In the genomic region with DNA sequence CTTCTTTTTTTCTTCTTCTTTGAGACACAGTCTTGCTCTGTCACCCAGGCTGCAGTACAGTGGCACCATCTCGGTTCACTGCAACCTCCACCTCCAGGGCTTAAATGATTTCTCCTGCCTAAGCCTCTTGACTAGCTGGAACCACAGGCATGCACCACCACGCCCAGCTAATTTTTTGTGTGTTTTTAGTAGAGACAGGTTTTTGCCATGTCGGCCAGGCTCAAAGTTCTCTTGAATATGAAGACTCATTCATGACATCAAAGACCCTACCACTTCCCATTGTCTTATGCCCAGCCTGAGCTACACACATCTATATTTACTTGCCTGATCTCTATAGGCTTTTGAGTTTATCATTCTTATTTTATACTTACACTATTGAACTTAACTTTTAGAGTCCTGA, we compare ENCODE assay signal across 29 cellular contexts. TPM values are rescaled to one million over a fixed set of nuclear protein-coding genes. Genes with fewer than 3 reads are reported as not detected.
DNase-seq lines count a peak whose midpoint lies in the region; ATAC-seq, FAIRE-seq and TF ChIP-seq lines count a peak whose summit lies in the region.
"Had no signal": no experiment of that assay in that cellular context is flagged by ENCODE, and none has a peak within 500 bp of the region (broad histone marks: within the 10 kb centered on the region; RNA-seq: fewer than 3 reads in every experiment).

No MANE protein-coding gene starts in this region.

- FAIRE-seq in D721Med (lab: Jason Lieb, UNC) = no peak

- peaks cover 19% of the 10 kb centered on the region for H3K4me1 ChIP-seq in CD8-positive, alpha-beta memory T cell (ENCODE audit: insufficient read depth, low read length)
- peaks cover 0 to 23% of the 10 kb centered on the region in 2 donors for H3K4me1 ChIP-seq in naive thymus-derived CD4-positive, alpha-beta T cell (ENCODE audit: control insufficient read depth in 2 of 2, insufficient read depth in 2 of 2, low read length in 2 of 2)

- H3K27me3 ChIP-seq in CD8-positive, alpha-beta memory T cell (ENCODE audit: insufficient read depth, low read length, poor library complexity, severe bottlenecking) = no peaks in the 10 kb centered on the region
- no peaks in the 10 kb centered on the region for H3K27me3 ChIP-seq in naive thymus-derived CD4-positive, alpha-beta T cell (ENCODE audit: control insufficient read depth in 2 of 2, insufficient read depth in 2 of 2, low read length in 2 of 2)

- H3K4me1 Mint-ChIP-seq in CD14-positive monocyte = peaks cover 65% of the 10 kb centered on the region
- H3K4me1 Mint-ChIP-seq in CD8-positive, alpha-beta memory T cell = peaks cover 20 to 33% (median 29%) of the 10 kb centered on the region in 3 donors
- peaks cover 16% of the 10 kb centered on the region for H3K4me1 Mint-ChIP-seq in activated T-helper 17 cell treated with anti-CD3 and anti-CD28 coated beads, Interleukin-2, amount 50 U/mL, for 72 hours
- peaks cover 16 to 27% (median 21%) of the 10 kb centered on the region in 7 donors for H3K4me1 Mint-ChIP-seq in naive thymus-derived CD4-positive, alpha-beta T cell

- no peak overlapping the region for H3K4me3 ChIP-seq in CD8-positive, alpha-beta memory T cell (ENCODE audit: low read length)
- no peak overlapping the region for H3K4me3 ChIP-seq in naive thymus-derived CD4-positive, alpha-beta T cell (ENCODE audit: low read length)
- H3K4me3 ChIP-seq: PC-9 had no signal

- intact Hi-C loops in CD14-positive monocyte (cut with micrococcal nuclease) = loop anchor here in 1 of 2 donors (5.0 kb wide), 1 partner anchor 51 kb away; a partner anchor contains a TSS
- intact Hi-C loops in naive thymus-derived CD4-positive, alpha-beta T cell (cut with micrococcal nuclease) = no loop called here

- DNase-seq in CD14-positive monocyte (ENCODE audit: low spot score) (no peak), D721Med (ENCODE audit: insufficient read length, low spot score) (no peak), NCI-H510A treated with DMSO at 0.1 percent for 48 hours (lab: John Stamatoyannopoulos, UW) (no peak)
- DNase-seq in CD8-positive, alpha-beta memory T cell = no peak
- DNase-seq in naive thymus-derived CD4-positive, alpha-beta T cell = no peak
- DNase-seq: activated CD4-positive, CD25-positive, alpha-beta regulatory T cell treated with anti-CD3 and anti-CD28 coated beads, Interleukin-2, amount 50 U/mL, for 72 hours; activated CD8-positive, alpha-beta T cell treated with anti-CD3 and anti-CD28 coated beads, Interleukin-2, amount 10 ng/mL, durations not matched to agents 7 days and 5 days; activated gamma-delta T cell treated with Interleukin-2 at 50 U/mL for 16 hours; activated naive CD8-positive, alpha-beta T cell treated with anti-CD3 and anti-CD28 coated beads, Interleukin-2, amount 50 U/mL, for 24 hours; CD4-positive, CD25-positive, alpha-beta regulatory T cell; central memory CD4-positive, alpha-beta T cell; EL; H7; islet precursor cell; KBM-7; MM.1S; naive thymus-derived CD8-positive, alpha-beta T cell; NCI-H2029; NCI-H2227 treated with DMSO at 0.1 percent for 48 hours; NCI-H69; PC-9; stimulated activated naive CD4-positive, alpha-beta T cell had no signal

- no peak for TF ChIP-seq POLR2A in GM18505 (IDR thresholded peaks at IDR 0.05; ENCODE audit: borderline replicate concordance, extremely low read depth, insufficient read depth, insufficient read length)

- peaks cover 27 to 41% of the 10 kb centered on the region in 2 donors for H3K36me3 Mint-ChIP-seq in CD14-positive monocyte
- peaks cover 11 to 71% (median 22%) of the 10 kb centered on the region in 3 donors for H3K36me3 Mint-ChIP-seq in CD8-positive, alpha-beta memory T cell
- peaks cover 87% of the 10 kb centered on the region for H3K36me3 Mint-ChIP-seq in activated T-helper 17 cell treated with anti-CD3 and anti-CD28 coated beads, Interleukin-2, amount 50 U/mL, for 72 hours (ENCODE audit: low read depth)
- H3K36me3 Mint-ChIP-seq in naive thymus-derived CD4-positive, alpha-beta T cell = peaks cover 14 to 47% (median 38%) of the 10 kb centered on the region in 5 donors
- H3K36me3 Mint-ChIP-seq: mesothelial cell of epicardium had no signal

- H3K4me3 Mint-ChIP-seq in CD14-positive monocyte = no peak overlapping the region
- no peak overlapping the region for H3K4me3 Mint-ChIP-seq in CD8-positive, alpha-beta memory T cell
- H3K4me3 Mint-ChIP-seq in activated T-helper 17 cell treated with anti-CD3 and anti-CD28 coated beads, Interleukin-2, amount 50 U/mL, for 72 hours = no peak overlapping the region
- H3K4me3 Mint-ChIP-seq in naive thymus-derived CD4-positive, alpha-beta T cell = no peak overlapping the region
- H3K4me3 Mint-ChIP-seq: activated CD8-positive, alpha-beta T cell treated with anti-CD3 and anti-CD28 coated beads, Interleukin-2, amount 10 ng/mL, durations not matched to agents 7 days and 5 days; activated naive CD8-positive, alpha-beta T cell treated with anti-CD3 and anti-CD28 coated beads, Interleukin-2, amount 50 U/mL, for 24 hours; CD4-positive, CD25-positive, alpha-beta regulatory T cell; mesothelial cell of epicardium; naive thymus-derived CD8-positive, alpha-beta T cell had no signal

- peaks cover 17% of the 10 kb centered on the region for H3K36me3 ChIP-seq in CD8-positive, alpha-beta memory T cell (ENCODE audit: insufficient read depth, low read length)
- H3K36me3 ChIP-seq in naive thymus-derived CD4-positive, alpha-beta T cell (ENCODE audit: control insufficient read depth in 2 of 3, insufficient read depth in 3 of 3, low read length in 3 of 3) = peaks cover 0 to 43% (median 5%) of the 10 kb centered on the region in 3 experiments

- H3K27me3 Mint-ChIP-seq in CD14-positive monocyte (ENCODE audit: low read depth in 3 of 3) = peaks cover 0 to 2% (median 0%) of the 10 kb centered on the region in 3 donors
- no peaks in the 10 kb centered on the region for H3K27me3 Mint-ChIP-seq in CD8-positive, alpha-beta memory T cell
- no peaks in the 10 kb centered on the region for H3K27me3 Mint-ChIP-seq in activated T-helper 17 cell treated with anti-CD3 and anti-CD28 coated beads, Interleukin-2, amount 50 U/mL, for 72 hours
- no peaks in the 10 kb centered on the region for H3K27me3 Mint-ChIP-seq in naive thymus-derived CD4-positive, alpha-beta T cell
- H3K27me3 Mint-ChIP-seq: activated naive CD8-positive, alpha-beta T cell treated with anti-CD3 and anti-CD28 coated beads, Interleukin-2, amount 50 U/mL, for 24 hours; CD4-positive, CD25-positive, alpha-beta regulatory T cell; naive thymus-derived CD8-positive, alpha-beta T cell had no signal

- no peaks in the 10 kb centered on the region for H3K9me3 Mint-ChIP-seq in CD14-positive monocyte
- no peaks in the 10 kb centered on the region for H3K9me3 Mint-ChIP-seq in CD8-positive, alpha-beta memory T cell
- H3K9me3 Mint-ChIP-seq in activated T-helper 17 cell treated with anti-CD3 and anti-CD28 coated beads, Interleukin-2, amount 50 U/mL, for 72 hours = no peaks in the 10 kb centered on the region
- no peaks in the 10 kb centered on the region for H3K9me3 Mint-ChIP-seq in naive thymus-derived CD4-positive, alpha-beta T cell
- H3K9me3 Mint-ChIP-seq: activated naive CD8-positive, alpha-beta T cell treated with anti-CD3 and anti-CD28 coated beads, Interleukin-2, amount 50 U/mL, for 24 hours; CD4-positive, CD25-positive, alpha-beta regulatory T cell; mesothelial cell of epicardium; naive thymus-derived CD8-positive, alpha-beta T cell had no signal

- peak overlapping the region; percentile 64 to 88 (median 83) for H3K27ac Mint-ChIP-seq in CD14-positive monocyte
- peak overlapping the region in 6 of 8 donors; percentile 6 to 75 (median 33) for H3K27ac Mint-ChIP-seq in CD8-positive, alpha-beta memory T cell
- peak overlapping the region; percentile 47 for H3K27ac Mint-ChIP-seq in activated T-helper 17 cell treated with anti-CD3 and anti-CD28 coated beads, Interleukin-2, amount 50 U/mL, for 72 hours
- H3K27ac Mint-ChIP-seq in naive thymus-derived CD4-positive, alpha-beta T cell = peak overlapping the region in 5 of 9 donors; percentile 6 to 68 (median 54)
- H3K27ac Mint-ChIP-seq: activated CD8-positive, alpha-beta T cell treated with anti-CD3 and anti-CD28 coated beads, Interleukin-2, amount 10 ng/mL, durations not matched to agents 7 days and 5 days; activated naive CD8-positive, alpha-beta T cell treated with anti-CD3 and anti-CD28 coated beads, Interleukin-2, amount 50 U/mL, for 24 hours; mesothelial cell of epicardium had no signal

- CTCF ChIA-PET in CD8-positive, alpha-beta memory T cell (lab: Charles Lee) = interaction anchor here (1.0 to 1.5 kb wide), 2 partner anchors 98 to 108 kb away, joined by 3 read pairs; no protein-coding TSS in a partner anchor
- CTCF ChIA-PET in naive thymus-derived CD4-positive, alpha-beta T cell (lab: Charles Lee) = interaction anchor here (0.9 kb wide), 1 partner anchor 18 kb away, joined by 3 read pairs; no protein-coding TSS in a partner anchor

- TF ChIP-seq CTCF in CD14-positive monocyte (IDR thresholded peaks at IDR 0.05) = no peak
- TF ChIP-seq CTCF in D721Med (IDR thresholded peaks at IDR 0.05; ENCODE audit: insufficient read depth, missing control alignments) = no peak

- POLR2A ChIA-PET in CD8-positive, alpha-beta memory T cell (lab: Charles Lee) = no interaction called here
- POLR2A ChIA-PET in naive thymus-derived CD4-positive, alpha-beta T cell (lab: Charles Lee) = interaction anchor here (0.7 kb wide), 1 partner anchor 91 kb away, joined by 3 read pairs; no protein-coding TSS in a partner anchor

- H3K9me3 ChIP-seq in CD8-positive, alpha-beta memory T cell (ENCODE audit: low read length) = no peaks in the 10 kb centered on the region
- no peaks in the 10 kb centered on the region for H3K9me3 ChIP-seq in naive thymus-derived CD4-positive, alpha-beta T cell (ENCODE audit: control insufficient read depth in 2 of 3, low read length in 3 of 3)

- H3K27ac ChIP-seq in CD8-positive, alpha-beta memory T cell (ENCODE audit: low read depth, low read length) = no peak overlapping the region
- no peak overlapping the region for H3K27ac ChIP-seq in naive thymus-derived CD4-positive, alpha-beta T cell (ENCODE audit: low read depth, low read length)
- H3K27ac ChIP-seq: PC-9 had no signal

- ATAC-seq in activated T-helper 17 cell treated with anti-CD3 and anti-CD28 coated beads, Interleukin-2, amount 50 U/mL, for 72 hours (replicated peaks) = no peak
- no peak for ATAC-seq in naive thymus-derived CD4-positive, alpha-beta T cell
- no peak for ATAC-seq in HG02798 (IDR thresholded peaks at IDR 0.05; ENCODE audit: poor library complexity, unreplicated experiment)
- ATAC-seq in GM18505 (IDR thresholded peaks at IDR 0.05; ENCODE audit: unreplicated experiment) = no peak
- ATAC-seq: activated CD8-positive, alpha-beta T cell treated with anti-CD3 and anti-CD28 coated beads, Interleukin-2, amount 10 ng/mL, durations not matched to agents 7 days and 5 days; activated naive CD8-positive, alpha-beta T cell treated with anti-CD3 and anti-CD28 coated beads, Interleukin-2, amount 50 U/mL, for 24 hours; naive thymus-derived CD8-positive, alpha-beta T cell; Right ventricle myocardium inferior; SK-N-SH treated with all-trans-retinoic acid at 6 μM for 48 hours had no signal

RNA-seq across cellular contexts. Expression of a gene that starts 15.5 kb away (rescaled TPM):
- 10 to 100 TPM; 29.7 to 43.7 TPM for polyA plus RNA-seq in CD14-positive monocyte
- total RNA-seq in CD8-positive, alpha-beta memory T cell = 10 to 100 TPM; 57.7 to 66.5 TPM
- polyA plus RNA-seq in CD8-positive, alpha-beta memory T cell = 83.2 TPM
- total RNA-seq in activated T-helper 17 cell treated with anti-CD3 and anti-CD28 coated beads, Interleukin-2, amount 50 U/mL, for 72 hours = 10 to 100 TPM; 55.9 to 70.1 TPM
- 10 to 100 TPM; 22.2 to 76.7 (median 27.5) TPM for total RNA-seq in naive thymus-derived CD4-positive, alpha-beta T cell
- polyA plus RNA-seq in naive thymus-derived CD4-positive, alpha-beta T cell = 10 to 100 TPM; 29.7 to 37.9 TPM
- total RNA-seq: H7, mesothelial cell of epicardium, osteocyte had no signal

RNA-seq across cellular contexts. Expression of a gene that starts 31.4 kb away (rescaled TPM):
- polyA plus RNA-seq in CD14-positive monocyte = not detected
- total RNA-seq in CD8-positive, alpha-beta memory T cell = 1 to 10 TPM; 1.2 to 1.9 TPM
- polyA plus RNA-seq in CD8-positive, alpha-beta memory T cell = not detected
- total RNA-seq in activated T-helper 17 cell treated with anti-CD3 and anti-CD28 coated beads, Interleukin-2, amount 50 U/mL, for 72 hours = 1 to 10 TPM in 1 of 2 donors, under 1 TPM in 1; 0.99 to 4.4 TPM
- total RNA-seq in naive thymus-derived CD4-positive, alpha-beta T cell = 1 to 10 TPM; 1.1 to 7.5 (median 1.6) TPM
- under 1 TPM in 1 of 2 donors, not detected in 1; 0.60 TPM for polyA plus RNA-seq in naive thymus-derived CD4-positive, alpha-beta T cell
- total RNA-seq: H7, Right ventricle myocardium inferior had no signal

RNA-seq across cellular contexts. Expression of a gene that starts 43.7 kb away (rescaled TPM):
- 1 to 10 TPM; 8.9 to 9.0 TPM for polyA plus RNA-seq in CD14-positive monocyte
- 10 to 100 TPM; 18.5 to 19.2 TPM for total RNA-seq in CD8-positive, alpha-beta memory T cell
- polyA plus RNA-seq in CD8-positive, alpha-beta memory T cell = 44.5 TPM
- 10 to 100 TPM; 22.2 to 47.4 TPM for total RNA-seq in activated T-helper 17 cell treated with anti-CD3 and anti-CD28 coated beads, Interleukin-2, amount 50 U/mL, for 72 hours
- 10 to 100 TPM; 29.9 to 58.1 (median 42.0) TPM for total RNA-seq in naive thymus-derived CD4-positive, alpha-beta T cell
- polyA plus RNA-seq in naive thymus-derived CD4-positive, alpha-beta T cell = 10 to 100 TPM; 40.7 to 44.2 TPM

RNA-seq across cellular contexts. Expression of a gene that starts 48.6 kb away (rescaled TPM):
- polyA plus RNA-seq in CD14-positive monocyte = 1 to 10 TPM; 3.5 to 6.1 TPM
- total RNA-seq in CD8-positive, alpha-beta memory T cell = 10 to 100 TPM; 33.7 to 36.2 TPM
- 12.1 TPM for polyA plus RNA-seq in CD8-positive, alpha-beta memory T cell
- 10 to 100 TPM; 46.5 to 61.7 TPM for total RNA-seq in activated T-helper 17 cell treated with anti-CD3 and anti-CD28 coated beads, Interleukin-2, amount 50 U/mL, for 72 hours
- total RNA-seq in naive thymus-derived CD4-positive, alpha-beta T cell = 10 to 100 TPM; 50.8 to 75.4 (median 65.0) TPM
- polyA plus RNA-seq in naive thymus-derived CD4-positive, alpha-beta T cell = 10 to 100 TPM; 13.7 to 15.6 TPM

RNA-seq across cellular contexts. Expression of a gene that starts 49.1 kb away (rescaled TPM):
- polyA plus RNA-seq in CD14-positive monocyte = 1 to 10 TPM; 4.5 to 5.7 TPM
- 10 to 100 TPM; 31.2 to 32.1 TPM for total RNA-seq in CD8-positive, alpha-beta memory T cell
- polyA plus RNA-seq in CD8-positive, alpha-beta memory T cell = 5.1 TPM
- total RNA-seq in activated T-helper 17 cell treated with anti-CD3 and anti-CD28 coated beads, Interleukin-2, amount 50 U/mL, for 72 hours = 10 to 100 TPM; 16.1 to 21.4 TPM
- 10 to 100 TPM in 1 of 5 experiments, 1 to 10 TPM in 4; 4.1 to 13.6 (median 6.9) TPM for total RNA-seq in naive thymus-derived CD4-positive, alpha-beta T cell
- 1 to 10 TPM; 3.7 to 6.8 TPM for polyA plus RNA-seq in naive thymus-derived CD4-positive, alpha-beta T cell

Comparison
In these comparisons a context has a peak if more than half of its experiments do, and no peak if none do; other contexts are left out.
1. H3K27ac Mint-ChIP-seq: peak in every context shown above with its lines; median percentile 83 in CD14-positive monocyte; 54 in naive thymus-derived CD4-positive, alpha-beta T cell; 47 in activated T-helper 17 cell treated with anti-CD3 and anti-CD28 coated beads, Interleukin-2, amount 50 U/mL, for 72 hours; 33 in CD8-positive, alpha-beta memory T cell.